ENCODE assay signal across 26 cellular contexts in genomic region chr2:120452131-120452530, GRCh38.
"Had no signal": no experiment of that assay in that cellular context is flagged by ENCODE, and none has a peak within 500 bp of the region (broad histone marks: within the 10 kb centered on the region; RNA-seq: fewer than 3 reads in every experiment).

No MANE protein-coding gene starts in this region.

- H3K4me1 Mint-ChIP-seq: memory B cell; naive thymus-derived CD4-positive, alpha-beta T cell; stimulated activated effector memory CD8-positive, alpha-beta T cell treated with anti-CD3 and anti-CD28 coated beads, Interleukin-12 subunit alpha, Interleukin-12 subunit beta, amount 100 ng/mL, for 72 hours had no signal

- H3K79me2 ChIP-seq: parathyroid adenoma had no signal

- H3K36me3 ChIP-seq: heart right ventricle, right atrium auricular region, right lobe of liver, stomach, thyroid gland, transverse colon, upper lobe of left lung had no signal

- H3K4me2 ChIP-seq: smooth muscle cell had no signal

- H3K27me3 ChIP-seq: right atrium auricular region, right lobe of liver, testis, thyroid gland, transverse colon, upper lobe of left lung had no signal

- DNase-seq: heart right ventricle; hippocampal formation; kidney glomerular epithelial cell; left cardiac atrium; midbrain; mucosa of descending colon; naive thymus-derived CD4-positive, alpha-beta T cell; nucleus accumbens; stimulated activated CD4-positive, alpha-beta T cell treated with anti-CD3 and anti-CD28 coated beads, Interleukin-12 subunit alpha, Interleukin-12 subunit beta, amount 100 ng/mL, for 4 hours; stimulated activated CD4-positive, alpha-beta T cell treated with anti-CD3 and anti-CD28 coated beads, Interleukin-15, amount 100 ng/mL, for 24 hours; stimulated activated CD4-positive, alpha-beta T cell treated with anti-CD3 and anti-CD28 coated beads, Interleukin-4, amount 100 ng/mL, for 24 hours; stimulated activated naive CD4-positive, alpha-beta T cell; stomach; testis; thyroid gland; transverse colon; upper lobe of left lung had no signal

- H3K4me1 ChIP-seq: heart right ventricle, parathyroid adenoma, right atrium auricular region, right lobe of liver, stomach, testis, transverse colon, upper lobe of left lung had no signal

- H3K4me3 Mint-ChIP-seq: memory B cell; naive thymus-derived CD4-positive, alpha-beta T cell; natural killer cell treated with Interleukin-12 subunit alpha and Interleukin-12 subunit beta and Interleukin-15 and Interleukin-18, amount 100 ng/mL, for 72 hours; stimulated activated effector memory CD8-positive, alpha-beta T cell treated with anti-CD3 and anti-CD28 coated beads, Interleukin-12 subunit alpha, Interleukin-12 subunit beta, amount 100 ng/mL, for 72 hours had no signal

- H2AFZ ChIP-seq: parathyroid adenoma had no signal

- H3K27ac ChIP-seq: heart right ventricle, parathyroid adenoma, right atrium auricular region, right lobe of liver, stomach, testis, thyroid gland, transverse colon, upper lobe of left lung had no signal

- ATAC-seq: heart right ventricle; left lobe of liver; mucosa of descending colon; naive thymus-derived CD4-positive, alpha-beta T cell; natural killer cell treated with Interleukin-12 subunit alpha and Interleukin-12 subunit beta and Interleukin-15 and Interleukin-18, amount 100 ng/mL, for 72 hours; right lobe of liver; stimulated activated effector memory CD8-positive, alpha-beta T cell treated with anti-CD3 and anti-CD28 coated beads, Interleukin-12 subunit alpha, Interleukin-12 subunit beta, amount 100 ng/mL, for 72 hours had no signal

- H3K9me3 ChIP-seq: mucosa of descending colon, right lobe of liver, testis, thyroid gland, transverse colon had no signal

- H3K27ac Mint-ChIP-seq: memory B cell; naive thymus-derived CD4-positive, alpha-beta T cell; natural killer cell treated with Interleukin-12 subunit alpha and Interleukin-12 subunit beta and Interleukin-15 and Interleukin-18, amount 100 ng/mL, for 72 hours; progenitor cell of endocrine pancreas; stimulated activated effector memory CD8-positive, alpha-beta T cell treated with anti-CD3 and anti-CD28 coated beads, Interleukin-12 subunit alpha, Interleukin-12 subunit beta, amount 100 ng/mL, for 72 hours had no signal

- H3K4me3 ChIP-seq: heart right ventricle, mucosa of descending colon, right atrium auricular region, right lobe of liver, smooth muscle cell, stomach, testis, thyroid gland, transverse colon, upper lobe of left lung had no signal
